ENCODE assay signal across 1 cellular context in genomic region chr19:10419646-10420443, GRCh38.
A peak's percentile ranks its signal among the peaks of the same experiment; 100 is the strongest.
TF ChIP-seq lines count a peak whose summit lies in the region.

No MANE protein-coding gene starts in this region.

TF ChIP-seq in K562, 482 proteins besides CTCF, POLR2A, EP300 and RAD21 (continues in another document):
- TF ChIP-seq, protein P1, sequence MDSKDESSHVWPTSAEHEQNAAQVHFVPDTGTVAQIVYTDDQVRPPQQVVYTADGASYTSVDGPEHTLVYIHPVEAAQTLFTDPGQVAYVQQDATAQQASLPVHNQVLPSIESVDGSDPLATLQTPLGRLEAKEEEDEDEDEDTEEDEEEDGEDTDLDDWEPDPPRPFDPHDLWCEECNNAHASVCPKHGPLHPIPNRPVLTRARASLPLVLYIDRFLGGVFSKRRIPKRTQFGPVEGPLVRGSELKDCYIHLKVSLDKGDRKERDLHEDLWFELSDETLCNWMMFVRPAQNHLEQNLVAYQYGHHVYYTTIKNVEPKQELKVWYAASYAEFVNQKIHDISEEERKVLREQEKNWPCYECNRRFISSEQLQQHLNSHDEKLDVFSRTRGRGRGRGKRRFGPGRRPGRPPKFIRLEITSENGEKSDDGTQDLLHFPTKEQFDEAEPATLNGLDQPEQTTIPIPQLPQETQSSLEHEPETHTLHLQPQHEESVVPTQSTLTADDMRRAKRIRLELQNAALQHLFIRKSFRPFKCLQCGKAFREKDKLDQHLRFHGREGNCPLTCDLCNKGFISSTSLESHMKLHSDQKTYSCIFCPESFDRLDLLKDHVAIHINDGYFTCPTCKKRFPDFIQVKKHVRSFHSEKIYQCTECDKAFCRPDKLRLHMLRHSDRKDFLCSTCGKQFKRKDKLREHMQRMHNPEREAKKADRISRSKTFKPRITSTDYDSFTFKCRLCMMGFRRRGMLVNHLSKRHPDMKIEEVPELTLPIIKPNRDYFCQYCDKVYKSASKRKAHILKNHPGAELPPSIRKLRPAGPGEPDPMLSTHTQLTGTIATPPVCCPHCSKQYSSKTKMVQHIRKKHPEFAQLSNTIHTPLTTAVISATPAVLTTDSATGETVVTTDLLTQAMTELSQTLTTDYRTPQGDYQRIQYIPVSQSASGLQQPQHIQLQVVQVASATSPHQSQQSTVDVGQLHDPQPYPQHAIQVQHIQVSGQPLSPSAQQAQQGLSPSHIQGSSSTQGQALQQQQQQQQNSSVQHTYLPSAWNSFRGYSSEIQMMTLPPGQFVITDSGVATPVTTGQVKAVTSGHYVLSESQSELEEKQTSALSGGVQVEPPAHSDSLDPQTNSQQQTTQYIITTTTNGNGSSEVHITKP (IDR thresholded peaks at IDR 0.05; ENCODE audit: partially characterized antibody) = peak; percentile 45
- no peak for TF ChIP-seq ZBED1 (IDR thresholded peaks at IDR 0.05)
- TF ChIP-seq SP2 (IDR thresholded peaks at IDR 0.05; ENCODE audit: extremely low read depth, low read depth, low read length, poor library complexity, severe bottlenecking) = peak; percentile 52
- TF ChIP-seq, protein P2, sequence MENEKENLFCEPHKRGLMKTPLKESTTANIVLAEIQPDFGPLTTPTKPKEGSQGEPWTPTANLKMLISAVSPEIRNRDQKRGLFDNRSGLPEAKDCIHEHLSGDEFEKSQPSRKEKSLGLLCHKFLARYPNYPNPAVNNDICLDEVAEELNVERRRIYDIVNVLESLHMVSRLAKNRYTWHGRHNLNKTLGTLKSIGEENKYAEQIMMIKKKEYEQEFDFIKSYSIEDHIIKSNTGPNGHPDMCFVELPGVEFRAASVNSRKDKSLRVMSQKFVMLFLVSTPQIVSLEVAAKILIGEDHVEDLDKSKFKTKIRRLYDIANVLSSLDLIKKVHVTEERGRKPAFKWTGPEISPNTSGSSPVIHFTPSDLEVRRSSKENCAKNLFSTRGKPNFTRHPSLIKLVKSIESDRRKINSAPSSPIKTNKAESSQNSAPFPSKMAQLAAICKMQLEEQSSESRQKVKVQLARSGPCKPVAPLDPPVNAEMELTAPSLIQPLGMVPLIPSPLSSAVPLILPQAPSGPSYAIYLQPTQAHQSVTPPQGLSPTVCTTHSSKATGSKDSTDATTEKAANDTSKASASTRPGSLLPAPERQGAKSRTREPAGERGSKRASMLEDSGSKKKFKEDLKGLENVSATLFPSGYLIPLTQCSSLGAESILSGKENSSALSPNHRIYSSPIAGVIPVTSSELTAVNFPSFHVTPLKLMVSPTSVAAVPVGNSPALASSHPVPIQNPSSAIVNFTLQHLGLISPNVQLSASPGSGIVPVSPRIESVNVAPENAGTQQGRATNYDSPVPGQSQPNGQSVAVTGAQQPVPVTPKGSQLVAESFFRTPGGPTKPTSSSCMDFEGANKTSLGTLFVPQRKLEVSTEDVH (IDR thresholded peaks at IDR 0.05; ENCODE audit: low read depth, partially characterized antibody) = no peak
- TF ChIP-seq IRF1 (CRISPR knock-in tag; IDR thresholded peaks at IDR 0.05; ENCODE audit: borderline replicate concordance) = no peak
- TF ChIP-seq KDM1A (IDR thresholded peaks at IDR 0.05) = peak in 1 of 2 experiments; percentile 39; a peak in 2 of 4 replicates
- TF ChIP-seq, protein P3, sequence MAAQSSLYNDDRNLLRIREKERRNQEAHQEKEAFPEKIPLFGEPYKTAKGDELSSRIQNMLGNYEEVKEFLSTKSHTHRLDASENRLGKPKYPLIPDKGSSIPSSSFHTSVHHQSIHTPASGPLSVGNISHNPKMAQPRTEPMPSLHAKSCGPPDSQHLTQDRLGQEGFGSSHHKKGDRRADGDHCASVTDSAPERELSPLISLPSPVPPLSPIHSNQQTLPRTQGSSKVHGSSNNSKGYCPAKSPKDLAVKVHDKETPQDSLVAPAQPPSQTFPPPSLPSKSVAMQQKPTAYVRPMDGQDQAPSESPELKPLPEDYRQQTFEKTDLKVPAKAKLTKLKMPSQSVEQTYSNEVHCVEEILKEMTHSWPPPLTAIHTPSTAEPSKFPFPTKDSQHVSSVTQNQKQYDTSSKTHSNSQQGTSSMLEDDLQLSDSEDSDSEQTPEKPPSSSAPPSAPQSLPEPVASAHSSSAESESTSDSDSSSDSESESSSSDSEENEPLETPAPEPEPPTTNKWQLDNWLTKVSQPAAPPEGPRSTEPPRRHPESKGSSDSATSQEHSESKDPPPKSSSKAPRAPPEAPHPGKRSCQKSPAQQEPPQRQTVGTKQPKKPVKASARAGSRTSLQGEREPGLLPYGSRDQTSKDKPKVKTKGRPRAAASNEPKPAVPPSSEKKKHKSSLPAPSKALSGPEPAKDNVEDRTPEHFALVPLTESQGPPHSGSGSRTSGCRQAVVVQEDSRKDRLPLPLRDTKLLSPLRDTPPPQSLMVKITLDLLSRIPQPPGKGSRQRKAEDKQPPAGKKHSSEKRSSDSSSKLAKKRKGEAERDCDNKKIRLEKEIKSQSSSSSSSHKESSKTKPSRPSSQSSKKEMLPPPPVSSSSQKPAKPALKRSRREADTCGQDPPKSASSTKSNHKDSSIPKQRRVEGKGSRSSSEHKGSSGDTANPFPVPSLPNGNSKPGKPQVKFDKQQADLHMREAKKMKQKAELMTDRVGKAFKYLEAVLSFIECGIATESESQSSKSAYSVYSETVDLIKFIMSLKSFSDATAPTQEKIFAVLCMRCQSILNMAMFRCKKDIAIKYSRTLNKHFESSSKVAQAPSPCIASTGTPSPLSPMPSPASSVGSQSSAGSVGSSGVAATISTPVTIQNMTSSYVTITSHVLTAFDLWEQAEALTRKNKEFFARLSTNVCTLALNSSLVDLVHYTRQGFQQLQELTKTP (IDR thresholded peaks at IDR 0.05; ENCODE audit: low read depth in 1 of 2, partially characterized antibody in 2 of 2) = no peak
- TF ChIP-seq, protein P4, sequence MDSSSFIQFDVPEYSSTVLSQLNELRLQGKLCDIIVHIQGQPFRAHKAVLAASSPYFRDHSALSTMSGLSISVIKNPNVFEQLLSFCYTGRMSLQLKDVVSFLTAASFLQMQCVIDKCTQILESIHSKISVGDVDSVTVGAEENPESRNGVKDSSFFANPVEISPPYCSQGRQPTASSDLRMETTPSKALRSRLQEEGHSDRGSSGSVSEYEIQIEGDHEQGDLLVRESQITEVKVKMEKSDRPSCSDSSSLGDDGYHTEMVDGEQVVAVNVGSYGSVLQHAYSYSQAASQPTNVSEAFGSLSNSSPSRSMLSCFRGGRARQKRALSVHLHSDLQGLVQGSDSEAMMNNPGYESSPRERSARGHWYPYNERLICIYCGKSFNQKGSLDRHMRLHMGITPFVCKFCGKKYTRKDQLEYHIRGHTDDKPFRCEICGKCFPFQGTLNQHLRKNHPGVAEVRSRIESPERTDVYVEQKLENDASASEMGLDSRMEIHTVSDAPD (CRISPR knock-in tag; IDR thresholded peaks at IDR 0.05) = no peak
- TF ChIP-seq ZNF274 (IDR thresholded peaks at IDR 0.05; ENCODE audit: borderline replicate concordance, low read depth, low read length) = no peak
- TF ChIP-seq THAP12 (CRISPR knock-in tag; IDR thresholded peaks at IDR 0.05) = peak; percentile 52; the same call in 1 of the 2 replicates
- no peak for TF ChIP-seq POLR2AphosphoS2 (IDR thresholded peaks at IDR 0.05; ENCODE audit: low read length)
- TF ChIP-seq, protein P5, sequence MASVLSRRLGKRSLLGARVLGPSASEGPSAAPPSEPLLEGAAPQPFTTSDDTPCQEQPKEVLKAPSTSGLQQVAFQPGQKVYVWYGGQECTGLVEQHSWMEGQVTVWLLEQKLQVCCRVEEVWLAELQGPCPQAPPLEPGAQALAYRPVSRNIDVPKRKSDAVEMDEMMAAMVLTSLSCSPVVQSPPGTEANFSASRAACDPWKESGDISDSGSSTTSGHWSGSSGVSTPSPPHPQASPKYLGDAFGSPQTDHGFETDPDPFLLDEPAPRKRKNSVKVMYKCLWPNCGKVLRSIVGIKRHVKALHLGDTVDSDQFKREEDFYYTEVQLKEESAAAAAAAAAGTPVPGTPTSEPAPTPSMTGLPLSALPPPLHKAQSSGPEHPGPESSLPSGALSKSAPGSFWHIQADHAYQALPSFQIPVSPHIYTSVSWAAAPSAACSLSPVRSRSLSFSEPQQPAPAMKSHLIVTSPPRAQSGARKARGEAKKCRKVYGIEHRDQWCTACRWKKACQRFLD (CRISPR knock-in tag; IDR thresholded peaks at IDR 0.05) = peak; percentile 84; the same call in 1 of the 2 replicates
- TF ChIP-seq SREBF1 (IDR thresholded peaks at IDR 0.05; ENCODE audit: borderline replicate concordance, low read depth, low read length) = no peak
- TF ChIP-seq, protein P6, sequence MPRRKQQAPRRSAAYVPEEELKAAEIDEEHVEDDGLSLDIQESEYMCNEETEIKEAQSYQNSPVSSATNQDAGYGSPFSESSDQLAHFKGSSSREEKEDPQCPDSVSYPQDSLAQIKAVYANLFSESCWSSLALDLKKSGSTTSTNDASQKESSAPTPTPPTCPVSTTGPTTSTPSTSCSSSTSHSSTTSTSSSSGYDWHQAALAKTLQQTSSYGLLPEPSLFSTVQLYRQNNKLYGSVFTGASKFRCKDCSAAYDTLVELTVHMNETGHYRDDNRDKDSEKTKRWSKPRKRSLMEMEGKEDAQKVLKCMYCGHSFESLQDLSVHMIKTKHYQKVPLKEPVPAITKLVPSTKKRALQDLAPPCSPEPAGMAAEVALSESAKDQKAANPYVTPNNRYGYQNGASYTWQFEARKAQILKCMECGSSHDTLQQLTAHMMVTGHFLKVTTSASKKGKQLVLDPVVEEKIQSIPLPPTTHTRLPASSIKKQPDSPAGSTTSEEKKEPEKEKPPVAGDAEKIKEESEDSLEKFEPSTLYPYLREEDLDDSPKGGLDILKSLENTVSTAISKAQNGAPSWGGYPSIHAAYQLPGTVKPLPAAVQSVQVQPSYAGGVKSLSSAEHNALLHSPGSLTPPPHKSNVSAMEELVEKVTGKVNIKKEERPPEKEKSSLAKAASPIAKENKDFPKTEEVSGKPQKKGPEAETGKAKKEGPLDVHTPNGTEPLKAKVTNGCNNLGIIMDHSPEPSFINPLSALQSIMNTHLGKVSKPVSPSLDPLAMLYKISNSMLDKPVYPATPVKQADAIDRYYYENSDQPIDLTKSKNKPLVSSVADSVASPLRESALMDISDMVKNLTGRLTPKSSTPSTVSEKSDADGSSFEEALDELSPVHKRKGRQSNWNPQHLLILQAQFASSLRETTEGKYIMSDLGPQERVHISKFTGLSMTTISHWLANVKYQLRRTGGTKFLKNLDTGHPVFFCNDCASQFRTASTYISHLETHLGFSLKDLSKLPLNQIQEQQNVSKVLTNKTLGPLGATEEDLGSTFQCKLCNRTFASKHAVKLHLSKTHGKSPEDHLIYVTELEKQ (CRISPR knock-in tag; IDR thresholded peaks at IDR 0.05) = no peak
- no peak for TF ChIP-seq GABPA (tag; conservative IDR thresholded peaks at IDR 0.05; ENCODE audit: low read depth)
- TF ChIP-seq POU5F1 (IDR thresholded peaks at IDR 0.05; ENCODE audit: borderline replicate concordance, low read depth, low read length, partially characterized antibody) = no peak
- TF ChIP-seq ZEB2 (IDR thresholded peaks at IDR 0.05) = 0 out of 2 replicates have a peak, but pooled peaks have one; percentile 66
- no peak for TF ChIP-seq ARID3B (CRISPR knock-in tag; IDR thresholded peaks at IDR 0.05; ENCODE audit: borderline replicate concordance)
- no peak for TF ChIP-seq TCF15 (CRISPR knock-in tag; IDR thresholded peaks at IDR 0.05)
- no peak for TF ChIP-seq ZNF644 (tag; IDR thresholded peaks at IDR 0.05; ENCODE audit: low read depth)
- peak; percentile 91 to 92 for TF ChIP-seq SIN3A (IDR thresholded peaks at IDR 0.05; ENCODE audit: borderline replicate concordance in 2 of 2, control insufficient read depth in 1 of 2, low read depth in 2 of 2, low read length in 2 of 2)
- no peak for TF ChIP-seq MTF1 (CRISPR knock-in tag; IDR thresholded peaks at IDR 0.05; ENCODE audit: borderline replicate concordance)
- peak; percentile 43; the same call in 1 of the 2 replicates for TF ChIP-seq PML (IDR thresholded peaks at IDR 0.05; ENCODE audit: low read length)
- no peak for TF ChIP-seq WHSC1 (IDR thresholded peaks at IDR 0.05; ENCODE audit: low read length)
- peak; percentile 99 for TF ChIP-seq EGR1 (conservative IDR thresholded peaks at IDR 0.05)
- no peak for TF ChIP-seq HMG20B (CRISPR knock-in tag; IDR thresholded peaks at IDR 0.05)
- peak; percentile 92 for TF ChIP-seq SAP30 (IDR thresholded peaks at IDR 0.05; ENCODE audit: borderline replicate concordance, insufficient read depth, low read depth, low read length, poor library complexity, severe bottlenecking)
- peak; percentile 55 for TF ChIP-seq DACH1 (IDR thresholded peaks at IDR 0.05; ENCODE audit: partially characterized antibody)
- no peak for TF ChIP-seq SMARCA4 (IDR thresholded peaks at IDR 0.05)
